8 cellular contexts compared by ENCODE assay signal in genomic region chr17:77445908-77446535, GRCh38.
A peak's percentile ranks its signal among the peaks of the same experiment; 100 is the strongest.
DNase-seq lines count a peak whose midpoint lies in the region; ATAC-seq, FAIRE-seq and TF ChIP-seq lines count a peak whose summit lies in the region.

No MANE protein-coding gene starts in this region.

- H3K4me3 ChIP-seq in esophagus muscularis mucosa (no peak overlapping the region), small intestine (ENCODE audit: low read depth in 1 of 2, low read length in 2 of 2) (peak overlapping the region in 1 of 2 donors; percentile 38)

- no peaks in the 10 kb centered on the region for H3K9me3 Mint-ChIP-seq in activated T-cell treated with anti-CD3 and anti-CD28 coated beads, Interleukin-2, amount 50 U/mL, for 4 hours

- H3K9me3 ChIP-seq in T-helper 17 cell (ENCODE audit: control insufficient read depth, low read length, poor library complexity, severe bottlenecking) (no peaks in the 10 kb centered on the region), esophagus muscularis mucosa (no peaks in the 10 kb centered on the region), small intestine (ENCODE audit: control insufficient read depth, low read depth) (no peaks in the 10 kb centered on the region)

- H3K4me1 ChIP-seq in esophagus muscularis mucosa: peaks cover 69 to 96% (median 93%) of the 10 kb centered on the region in 4 donors
- H3K4me1 ChIP-seq in small intestine (ENCODE audit: control insufficient read depth in 2 of 2, insufficient read depth in 1 of 2, low read depth in 1 of 2, low read length in 1 of 2): peaks cover 18 to 21% of the 10 kb centered on the region in 2 donors

- intact Hi-C loops in esophagus muscularis mucosa (cut with DNase I): no loop called here

- ATAC-seq in activated T-cell treated with anti-CD3 and anti-CD28 coated beads, Interleukin-2, amount 50 U/mL, for 4 hours: peak; percentile 11 to 19
- ATAC-seq in T-helper 17 cell: peak; percentile 25
- no peak for ATAC-seq in HG03571 (IDR thresholded peaks at IDR 0.05; ENCODE audit: unreplicated experiment)

- peak overlapping the region; percentile 70 for H3K4me3 Mint-ChIP-seq in activated T-cell treated with anti-CD3 and anti-CD28 coated beads, Interleukin-2, amount 50 U/mL, for 4 hours
- peak overlapping the region; percentile 93 for H3K4me3 Mint-ChIP-seq in T-helper 17 cell

- peak overlapping the region; percentile 77 to 89 (median 84) for H3K27ac ChIP-seq in esophagus muscularis mucosa (replicated peaks in 1 of 4)
- H3K27ac ChIP-seq in small intestine (ENCODE audit: low read depth in 1 of 2, low read length in 1 of 2): peak overlapping the region; percentile 79 to 87

- no peak for TF ChIP-seq EP300 in esophagus muscularis mucosa (IDR thresholded peaks at IDR 0.05)

- H3K27me3 Mint-ChIP-seq in activated T-cell treated with anti-CD3 and anti-CD28 coated beads, Interleukin-2, amount 50 U/mL, for 4 hours (ENCODE audit: low read depth): no peaks in the 10 kb centered on the region
- H3K27me3 Mint-ChIP-seq in T-helper 17 cell: no peaks in the 10 kb centered on the region

- H3K27me3 ChIP-seq in esophagus muscularis mucosa (no peaks in the 10 kb centered on the region), small intestine (ENCODE audit: control insufficient read depth in 2 of 2, insufficient read depth in 2 of 2, low read length in 2 of 2) (no peaks in the 10 kb centered on the region)

- FAIRE-seq in small intestine (lab: Jason Lieb, UNC) (no peak), GM19239 (lab: Jason Lieb, UNC) (no peak)

- no peak for TF ChIP-seq CTCF in esophagus muscularis mucosa (IDR thresholded peaks at IDR 0.05)

- peaks cover 2% of the 10 kb centered on the region for H3K36me3 Mint-ChIP-seq in activated T-cell treated with anti-CD3 and anti-CD28 coated beads, Interleukin-2, amount 50 U/mL, for 4 hours (ENCODE audit: insufficient read depth)
- no peaks in the 10 kb centered on the region for H3K36me3 Mint-ChIP-seq in T-helper 17 cell (ENCODE audit: low read depth)

- H3K36me3 ChIP-seq in esophagus muscularis mucosa: peaks cover 0 to 4% (median 0%) of the 10 kb centered on the region in 4 donors
- peaks cover 0 to 5% of the 10 kb centered on the region in 2 donors for H3K36me3 ChIP-seq in small intestine (ENCODE audit: control insufficient read depth in 2 of 2, insufficient read depth in 2 of 2, low read length in 2 of 2)

- H3K27ac Mint-ChIP-seq in T-helper 17 cell: peak overlapping the region; percentile 99

- DNase-seq in activated T-cell treated with anti-CD3 and anti-CD28 coated beads, Interleukin-2, amount 50 U/mL, for 4 hours: no peak
- DNase-seq in activated T-cell treated with anti-CD3 and anti-CD28 coated beads for 4 hours: no peak
- peak in 1 of 3 donors; percentile 47 for DNase-seq in T-helper 17 cell
- no peak for DNase-seq in esophagus muscularis mucosa (ENCODE audit: extremely low spot score)
- DNase-seq in small intestine: peak; percentile 93
- DNase-seq in GM19239 (ENCODE audit: insufficient read length, low spot score): no peak
- DNase-seq in NCI-H146 treated with DMSO at 0.1 percent for 48 hours (lab: John Stamatoyannopoulos, UW; ENCODE audit: unreplicated experiment): no peak

- no peak for TF ChIP-seq POLR2A in esophagus muscularis mucosa (IDR thresholded peaks at IDR 0.05; ENCODE audit: low read depth)

- H3K4me1 Mint-ChIP-seq in activated T-cell treated with anti-CD3 and anti-CD28 coated beads, Interleukin-2, amount 50 U/mL, for 4 hours (ENCODE audit: low read depth): peaks cover 90% of the 10 kb centered on the region
- H3K4me1 Mint-ChIP-seq in T-helper 17 cell: peaks cover 77% of the 10 kb centered on the region

- WGBS in esophagus muscularis mucosa: 55% methylated on average over 14 of the region's 14 CpGs
- WGBS in small intestine, 3 donors: 6 to 23% (median 18%) methylated on average over 14 of the region's 14 CpGs
